In genomic region chr7:23247101-23247601, GRCh38 we compare ENCODE assay signal across 9 cellular contexts. TPM values are rescaled to one million over a fixed set of nuclear protein-coding genes. Genes with fewer than 3 reads are reported as not detected.
DNase-seq lines count a peak whose midpoint lies in the region; ATAC-seq, FAIRE-seq and TF ChIP-seq lines count a peak whose summit lies in the region.
"Had no signal": no experiment of that assay in that cellular context is flagged by ENCODE, and none has a peak within 500 bp of the region (broad histone marks: within the 10 kb centered on the region; RNA-seq: fewer than 3 reads in every experiment).

No MANE protein-coding gene starts in this region.

- POLR2A ChIA-PET in activated CD4-positive, alpha-beta memory T cell treated with anti-CD3 and anti-CD28 coated beads for 36 hours (lab: Charles Lee), result no interaction called here
- POLR2A ChIA-PET in activated CD8-positive, alpha-beta T cell treated with anti-CD3 and anti-CD28 coated beads, Interleukin-2, amount 10 ng/mL, durations not matched to agents 7 days and 5 days (lab: Charles Lee), result no interaction called here

- H3K9me3 ChIP-seq in H9 (ENCODE audit: control insufficient read depth, low read depth, low read length), result no peaks in the 10 kb centered on the region
- H3K9me3 ChIP-seq in colonic mucosa, result no peaks in the 10 kb centered on the region
- peaks cover 0 to 5% of the 10 kb centered on the region in 2 donors for H3K9me3 ChIP-seq in kidney (ENCODE audit: control insufficient read depth in 1 of 2, low read length in 2 of 2)
- H3K9me3 ChIP-seq in skeletal muscle satellite cell (replicated peaks; ENCODE audit: low read length), result no peaks in the 10 kb centered on the region

- TF ChIP-seq CTCF in H9 (conservative IDR thresholded peaks at IDR 0.05) (no peak), colonic mucosa (IDR thresholded peaks at IDR 0.05) (no peak), kidney (IDR thresholded peaks at IDR 0.05; ENCODE audit: borderline replicate concordance, extremely low read depth, insufficient read depth) (no peak)

- no peak overlapping the region for H4K8ac ChIP-seq in H9 (replicated peaks; ENCODE audit: insufficient read length, low read depth, low read length)

- H3K23me2 ChIP-seq in H9 (ENCODE audit: insufficient read length, low read depth, low read length, poor library complexity, severe bottlenecking), result no peaks in the 10 kb centered on the region

- no peak overlapping the region for H4K91ac ChIP-seq in H9 (ENCODE audit: insufficient read length, low read depth, low read length)

- WGBS in H9 (ENCODE audit: extremely low coverage, insufficient read length, low lambda C conversion rate), result no CpG with 5 or more reads among the region's 6 CpGs

- H2BK12ac ChIP-seq in H9 (ENCODE audit: insufficient read length, low read depth, low read length), result no peak overlapping the region

- FAIRE-seq in kidney (lab: Jason Lieb, UNC), result no peak

- H2BK5ac ChIP-seq in H9 (ENCODE audit: insufficient read length, low read length), result no peak overlapping the region

- no peak overlapping the region for H3K23ac ChIP-seq in H9 (ENCODE audit: insufficient read length, low read depth, low read length)

- H3K27me3 ChIP-seq in H9 (ENCODE audit: insufficient read depth, low read length) (no peaks in the 10 kb centered on the region), colonic mucosa (peaks cover 19% of the 10 kb centered on the region), skeletal muscle satellite cell (ENCODE audit: control insufficient read depth, insufficient read depth, low read length) (no peaks in the 10 kb centered on the region)

- peak overlapping the region; percentile 79; the same call in 1 of the 2 replicates for H3K14ac ChIP-seq in H9 (ENCODE audit: insufficient read depth, low read length)

- H4K20me1 ChIP-seq in H9 (ENCODE audit: control insufficient read depth, insufficient read depth, insufficient read length), result no peaks in the 10 kb centered on the region

- no peak overlapping the region for H3K4me3 ChIP-seq in colonic mucosa
- peak overlapping the region; percentile 19 to 66 for H3K4me3 ChIP-seq in kidney (ENCODE audit: low read length in 2 of 2)
- peak overlapping the region; percentile 68 for H3K4me3 ChIP-seq in skeletal muscle satellite cell (ENCODE audit: low read length)

- no peak overlapping the region for H4K5ac ChIP-seq in H9 (ENCODE audit: insufficient read length, low read depth, low read length)

- no peak overlapping the region for H3K27ac ChIP-seq in H9 (ENCODE audit: insufficient read length, low read depth, low read length)
- peak overlapping the region; percentile 36 for H3K27ac ChIP-seq in colonic mucosa
- peak overlapping the region in 1 of 2 donors; percentile 36 for H3K27ac ChIP-seq in kidney (ENCODE audit: low read depth in 2 of 2, low read length in 2 of 2)

- H3K79me2 ChIP-seq in H9 (ENCODE audit: insufficient read depth, low read length), result no peaks in the 10 kb centered on the region

- peak overlapping the region; percentile 4 for H2AFZ ChIP-seq in H9 (ENCODE audit: low read length)

- H2BK20ac ChIP-seq in H9 (ENCODE audit: low read depth, low read length, poor library complexity, severe bottlenecking), result no peak overlapping the region

- no peaks in the 10 kb centered on the region for H3K79me1 ChIP-seq in H9 (ENCODE audit: insufficient read depth, low read depth, low read length, poor library complexity, severe bottlenecking)

- H3K18ac ChIP-seq in H9 (ENCODE audit: insufficient read length, low read depth, low read length), result no peak overlapping the region

- intact Hi-C loops in colonic mucosa (cut with DNase I), result no loop called here
- intact Hi-C loops in kidney (cut with DNase I), result no loop called here
- intact Hi-C loops in activated CD4-positive, alpha-beta memory T cell treated with anti-CD3 and anti-CD28 coated beads for 36 hours (cut with micrococcal nuclease), result no loop called here

- H3K27ac Mint-ChIP-seq in H9, result no peak overlapping the region
- no peak overlapping the region for H3K27ac Mint-ChIP-seq in activated CD4-positive, alpha-beta memory T cell treated with anti-CD3 and anti-CD28 coated beads for 36 hours
- H3K27ac Mint-ChIP-seq in activated CD8-positive, alpha-beta T cell treated with anti-CD3 and anti-CD28 coated beads, Interleukin-2, amount 10 ng/mL, durations not matched to agents 7 days and 5 days, result no peak overlapping the region

- H3K56ac ChIP-seq in H9 (ENCODE audit: insufficient read length, low read depth, low read length), result no peak overlapping the region

- H3K9ac ChIP-seq in H9 (ENCODE audit: extremely low read depth, insufficient read length, low read length) (no peak overlapping the region), colonic mucosa (ENCODE audit: low read depth in 2 of 2, low read length in 2 of 2) (peak overlapping the region in 1 of 2 donors; percentile 27), kidney (ENCODE audit: low read length in 2 of 2) (peak overlapping the region in 1 of 2 donors; percentile 0), skeletal muscle satellite cell (ENCODE audit: low read depth, low read length) (peak overlapping the region; percentile 81)

- no peak for ATAC-seq in activated CD8-positive, alpha-beta T cell treated with anti-CD3 and anti-CD28 coated beads, Interleukin-2, amount 10 ng/mL, durations not matched to agents 7 days and 5 days

- no peak overlapping the region for H2BK120ac ChIP-seq in H9 (ENCODE audit: low read depth, low read length, poor library complexity, severe bottlenecking)

- H3K9me3 Mint-ChIP-seq in H9, result peaks cover 0 to 4% of the 10 kb centered on the region in 2 experiments; a peak in 1 of 5 replicates
- no peaks in the 10 kb centered on the region for H3K9me3 Mint-ChIP-seq in activated CD4-positive, alpha-beta memory T cell treated with anti-CD3 and anti-CD28 coated beads for 36 hours
- H3K9me3 Mint-ChIP-seq in activated CD8-positive, alpha-beta T cell treated with anti-CD3 and anti-CD28 coated beads, Interleukin-2, amount 10 ng/mL, durations not matched to agents 7 days and 5 days (ENCODE audit: insufficient read depth), result no peaks in the 10 kb centered on the region

- H3K4me1 ChIP-seq in H9 (ENCODE audit: insufficient read depth, low read length) (no peaks in the 10 kb centered on the region), colonic mucosa (no peaks in the 10 kb centered on the region), kidney (ENCODE audit: control insufficient read depth in 1 of 2, insufficient read depth in 1 of 2, low read depth in 1 of 2, low read length in 2 of 2) (peaks cover 0 to 3% of the 10 kb centered on the region in 2 donors), skeletal muscle satellite cell (ENCODE audit: control insufficient read depth, insufficient read depth, low read length) (peaks cover 32% of the 10 kb centered on the region)

- CTCF ChIA-PET in activated CD4-positive, alpha-beta memory T cell treated with anti-CD3 and anti-CD28 coated beads for 36 hours (lab: Charles Lee), result no interaction called here
- CTCF ChIA-PET in activated CD8-positive, alpha-beta T cell treated with anti-CD3 and anti-CD28 coated beads, Interleukin-2, amount 10 ng/mL, durations not matched to agents 7 days and 5 days (lab: Charles Lee), result interaction anchor here (0.8 to 1.4 kb wide), 2 partner anchors 26 to 27 kb away, joined by 3 to 4 read pairs; no protein-coding TSS in a partner anchor

- H3T11ph ChIP-seq in H9 (ENCODE audit: low read length), result no peak overlapping the region

- H2AK5ac ChIP-seq in H9 (ENCODE audit: insufficient read length, low read length), result no peak overlapping the region

- no peaks in the 10 kb centered on the region for H3K36me3 Mint-ChIP-seq in H9 (ENCODE audit: insufficient read depth in 1 of 3, low read depth in 3 of 3)
- no peaks in the 10 kb centered on the region for H3K36me3 Mint-ChIP-seq in activated CD4-positive, alpha-beta memory T cell treated with anti-CD3 and anti-CD28 coated beads for 36 hours
- H3K36me3 Mint-ChIP-seq in activated CD8-positive, alpha-beta T cell treated with anti-CD3 and anti-CD28 coated beads, Interleukin-2, amount 10 ng/mL, durations not matched to agents 7 days and 5 days (ENCODE audit: low read depth), result no peaks in the 10 kb centered on the region

- H3K27me3 Mint-ChIP-seq in H9 (ENCODE audit: low read depth), result peaks cover 5% of the 10 kb centered on the region; the same call in 1 of the 2 replicates
- peaks cover 59% of the 10 kb centered on the region for H3K27me3 Mint-ChIP-seq in activated CD4-positive, alpha-beta memory T cell treated with anti-CD3 and anti-CD28 coated beads for 36 hours
- peaks cover 60% of the 10 kb centered on the region for H3K27me3 Mint-ChIP-seq in activated CD8-positive, alpha-beta T cell treated with anti-CD3 and anti-CD28 coated beads, Interleukin-2, amount 10 ng/mL, durations not matched to agents 7 days and 5 days (ENCODE audit: low read depth)

- H3K4me2 ChIP-seq in H9 (ENCODE audit: insufficient read depth, insufficient read length, low read length), result no peak overlapping the region
- H3K4me2 ChIP-seq in skeletal muscle satellite cell (ENCODE audit: low read length), result peak overlapping the region; percentile 78

- DNase-seq in H9, result peak; percentile 39
- DNase-seq in colonic mucosa, result no peak
- DNase-seq in kidney, result no peak
- DNase-seq in activated CD4-positive, alpha-beta memory T cell treated with anti-CD3 and anti-CD28 coated beads for 36 hours, result no peak
- DNase-seq in COR-L47 (lab: John Stamatoyannopoulos, UW), result no peak
- no peak for DNase-seq in activated CD8-positive, alpha-beta T cell treated with anti-CD3 and anti-CD28 coated beads, Interleukin-2, amount 10 ng/mL, durations not matched to agents 7 days and 5 days
- DNase-seq in T-helper 1 cell, result no peak
- DNase-seq: NCI-H2029 treated with DMSO at 0.1 percent for 48 hours had no signal

- peaks cover 0 to 5% of the 10 kb centered on the region in 2 experiments; a peak in 1 of 4 replicates for H3K4me1 Mint-ChIP-seq in H9
- H3K4me1 Mint-ChIP-seq in activated CD4-positive, alpha-beta memory T cell treated with anti-CD3 and anti-CD28 coated beads for 36 hours (ENCODE audit: low read depth), result peaks cover 5% of the 10 kb centered on the region
- H3K4me1 Mint-ChIP-seq in activated CD8-positive, alpha-beta T cell treated with anti-CD3 and anti-CD28 coated beads, Interleukin-2, amount 10 ng/mL, durations not matched to agents 7 days and 5 days (ENCODE audit: low read depth), result peaks cover 3% of the 10 kb centered on the region

- no peak overlapping the region for H3K4me3 Mint-ChIP-seq in H9
- H3K4me3 Mint-ChIP-seq in activated CD4-positive, alpha-beta memory T cell treated with anti-CD3 and anti-CD28 coated beads for 36 hours, result no peak overlapping the region
- no peak overlapping the region for H3K4me3 Mint-ChIP-seq in activated CD8-positive, alpha-beta T cell treated with anti-CD3 and anti-CD28 coated beads, Interleukin-2, amount 10 ng/mL, durations not matched to agents 7 days and 5 days

- H3K4ac ChIP-seq in H9 (ENCODE audit: low read depth, low read length), result no peak overlapping the region

- no peak overlapping the region for H2BK15ac ChIP-seq in H9 (ENCODE audit: low read depth, low read length)

- H3K36me3 ChIP-seq in colonic mucosa (no peaks in the 10 kb centered on the region), kidney (ENCODE audit: control insufficient read depth in 1 of 2, insufficient read depth in 2 of 2, low read length in 2 of 2) (no peaks in the 10 kb centered on the region), skeletal muscle satellite cell (ENCODE audit: insufficient read depth, low read length) (peaks cover 4% of the 10 kb centered on the region)

RNA-seq across cellular contexts. Expression of gene GPNMB, which starts 0.6 kb away (rescaled TPM):
- total RNA-seq in H9 (2021) (1.2 TPM in 2 replicates), colonic mucosa (10 to 100 TPM; 12.8 to 43.3 TPM), kidney (60.6 TPM)
- 43.9 TPM for polyA plus RNA-seq in kidney (ENCODE audit: insufficient read depth, low read depth, low replicate concordance)
- 78.3 and 121 TPM in 2 replicates for total RNA-seq in skeletal muscle satellite cell (2012; rRNA removed)
- total RNA-seq in activated CD4-positive, alpha-beta memory T cell treated with anti-CD3 and anti-CD28 coated beads for 36 hours, result under 1 TPM in 1 of 2 experiments, not detected in 1; 0.43 TPM
- total RNA-seq in activated CD8-positive, alpha-beta T cell treated with anti-CD3 and anti-CD28 coated beads, Interleukin-2, amount 10 ng/mL, durations not matched to agents 7 days and 5 days, result under 1 TPM; 0.21 to 0.29 TPM

RNA-seq across cellular contexts. Expression of gene MALSU1, which starts 52.0 kb away (rescaled TPM):
- total RNA-seq in H9 (2021), result 78.3 and 83.4 TPM in 2 replicates
- 10 to 100 TPM; 37.5 to 54.3 TPM for total RNA-seq in colonic mucosa
- 40.3 TPM for total RNA-seq in kidney
- 94.9 TPM for polyA plus RNA-seq in kidney (ENCODE audit: insufficient read depth, low read depth, low replicate concordance)
- total RNA-seq in skeletal muscle satellite cell (2012; rRNA removed), result 66.8 and 68.4 TPM in 2 replicates
- 100 to 1,000 TPM; 100 to 101 TPM for total RNA-seq in activated CD4-positive, alpha-beta memory T cell treated with anti-CD3 and anti-CD28 coated beads for 36 hours
- 10 to 100 TPM; 53.3 to 55.0 TPM for total RNA-seq in activated CD8-positive, alpha-beta T cell treated with anti-CD3 and anti-CD28 coated beads, Interleukin-2, amount 10 ng/mL, durations not matched to agents 7 days and 5 days
